In genomic region chr1:200908158-200908868, GRCh38 we compare ENCODE assay signal across 30 cellular contexts. TPM values are rescaled to one million over a fixed set of nuclear protein-coding genes. Genes with fewer than 3 reads are reported as not detected.
DNase-seq lines count a peak whose midpoint lies in the region; ATAC-seq and TF ChIP-seq lines count a peak whose summit lies in the region.
"Had no signal": no experiment of that assay in that cellular context is flagged by ENCODE, and none has a peak within 500 bp of the region (broad histone marks: within the 10 kb centered on the region; RNA-seq: fewer than 3 reads in every experiment).

No MANE protein-coding gene starts in this region.

- H3K9me3 ChIP-seq in duodenal mucosa (ENCODE audit: control insufficient read depth in 1 of 2, low read length in 2 of 2), result no peaks in the 10 kb centered on the region
- H3K9me3 ChIP-seq: MG63, tibial artery had no signal

- peaks cover 20 to 38% of the 10 kb centered on the region in 2 donors for H3K36me3 ChIP-seq in duodenal mucosa (ENCODE audit: control insufficient read depth in 1 of 2, insufficient read depth in 2 of 2, low read length in 2 of 2)
- H3K36me3 ChIP-seq: MG63, tibial artery had no signal

- POLR2A ChIA-PET in T-cell (lab: Charles Lee), result interaction anchor here in 1 of 2 donors (0.6 kb wide), 1 partner anchor 19 kb away, joined by 3 read pairs; no protein-coding TSS in a partner anchor

- peak overlapping the region; percentile 77 for H3K27ac ChIP-seq in duodenal mucosa (ENCODE audit: low read depth, low read length)
- H3K27ac ChIP-seq: 22Rv1, coronary artery, foreskin keratinocyte, tibial artery had no signal

- H3K9me3 Mint-ChIP-seq in nephron progenitor cell (no peaks in the 10 kb centered on the region), type B pancreatic cell (no peaks in the 10 kb centered on the region), T-cell (no peaks in the 10 kb centered on the region)
- H3K9me3 Mint-ChIP-seq: activated CD4-positive, alpha-beta T cell treated with anti-CD3 and anti-CD28 coated beads, Interleukin-2, amount 10 ng/mL, durations not matched to agents 7 days and 5 days; activated T-helper 2 cell treated with anti-CD3 and anti-CD28 coated beads, Interferon-gamma antibody, Interleukin-2, Interleukin-4, amounts not matched to agents 10 μg/mL and 5 μg/mL and 100 μg/mL, durations not matched to agents 14 hours and 24 hours and 36 hours; brain; H9 had no signal

- peak overlapping the region; percentile 2 to 62 for H3K4me3 ChIP-seq in duodenal mucosa (ENCODE audit: low read depth in 1 of 2, low read length in 2 of 2)
- H3K4me3 ChIP-seq: coronary artery, MG63, tibial artery had no signal

- H3K36me3 Mint-ChIP-seq in nephron progenitor cell (ENCODE audit: low read depth), result peaks cover 44% of the 10 kb centered on the region
- H3K36me3 Mint-ChIP-seq in type B pancreatic cell, result peaks cover 10% of the 10 kb centered on the region
- H3K36me3 Mint-ChIP-seq in T-cell, result no peaks in the 10 kb centered on the region
- H3K36me3 Mint-ChIP-seq: brain had no signal

- ATAC-seq in HG03175 (IDR thresholded peaks at IDR 0.05; ENCODE audit: unreplicated experiment) (no peak), T-cell (replicated peaks in 1 of 4) (no peak)
- ATAC-seq: foreskin keratinocyte had no signal

- H3K4me3 Mint-ChIP-seq in nephron progenitor cell (no peak overlapping the region), type B pancreatic cell (no peak overlapping the region), T-cell (no peak overlapping the region)
- H3K4me3 Mint-ChIP-seq: activated CD4-positive, alpha-beta T cell treated with anti-CD3 and anti-CD28 coated beads, Interleukin-2, amount 10 ng/mL, durations not matched to agents 7 days and 5 days; brain had no signal

- H3K9ac ChIP-seq in duodenal mucosa (ENCODE audit: low read depth in 1 of 2, low read length in 2 of 2), result peak overlapping the region; percentile 39 to 68

- DNase-seq in SIG-M5 treated with dmso at 0.1 percent for 504 hours (lab: John Stamatoyannopoulos, UW; ENCODE audit: unreplicated experiment) (peak; percentile 32), SIG-M5 (lab: John Stamatoyannopoulos, UW) (no peak), nephron progenitor cell (no peak), type B pancreatic cell (ENCODE audit: extremely low spot score, unreplicated experiment) (no peak), T-cell (no peak), cortex of kidney (lab: John Stamatoyannopoulos, UW) (no peak)
- DNase-seq: activated CD4-positive, alpha-beta T cell treated with anti-CD3 and anti-CD28 coated beads, Interleukin-2, amount 10 ng/mL, durations not matched to agents 7 days and 5 days; COR-L47; foreskin keratinocyte; H9; hippocampal formation; MG63; NCI-H146; NCI-H2171; NCI-H82; OCI-M1; SHP77 treated with DMSO at 0.1 percent for 48 hours; stimulated activated CD4-positive, alpha-beta T cell treated with anti-CD3 and anti-CD28 coated beads, Interleukin-1b, Interleukin-23, amount 100 ng/mL, for 48 hours; stimulated activated naive CD4-positive, alpha-beta T cell treated with Interleukin-2 at 50 U/mL for 16 hours; T-helper 1 cell; tibial artery had no signal

- no peak for TF ChIP-seq CTCF in nephron progenitor cell (IDR thresholded peaks at IDR 0.05)
- no peak for TF ChIP-seq CTCF in type B pancreatic cell (conservative IDR thresholded peaks at IDR 0.05)

- H3K27ac Mint-ChIP-seq in nephron progenitor cell (peak overlapping the region; percentile 48), type B pancreatic cell (peak overlapping the region; percentile 22), T-cell (no peak overlapping the region)
- H3K27ac Mint-ChIP-seq: activated CD4-positive, alpha-beta T cell treated with anti-CD3 and anti-CD28 coated beads, Interleukin-2, amount 10 ng/mL, durations not matched to agents 7 days and 5 days; activated T-helper 2 cell treated with anti-CD3 and anti-CD28 coated beads, Interferon-gamma antibody, Interleukin-2, Interleukin-4, amounts not matched to agents 10 μg/mL and 5 μg/mL and 100 μg/mL, durations not matched to agents 14 hours and 24 hours and 36 hours had no signal

- no peaks in the 10 kb centered on the region for H3K27me3 ChIP-seq in duodenal mucosa (ENCODE audit: control insufficient read depth in 1 of 2, insufficient read depth in 2 of 2, low read length in 2 of 2)
- H3K27me3 ChIP-seq: foreskin keratinocyte, MG63, tibial artery had no signal

- H3K4me1 Mint-ChIP-seq in nephron progenitor cell (no peaks in the 10 kb centered on the region), type B pancreatic cell (ENCODE audit: unreplicated experiment) (no peaks in the 10 kb centered on the region), T-cell (peaks cover 19 to 32% (median 23%) of the 10 kb centered on the region in 3 donors)
- H3K4me1 Mint-ChIP-seq: brain, H9 had no signal

- H3K4me1 ChIP-seq in duodenal mucosa (ENCODE audit: control insufficient read depth in 1 of 2, insufficient read depth in 2 of 2, low read length in 2 of 2), result peaks cover 71 to 84% of the 10 kb centered on the region in 2 donors

- H3K27me3 Mint-ChIP-seq in nephron progenitor cell (ENCODE audit: low read depth, poor library complexity) (no peaks in the 10 kb centered on the region), type B pancreatic cell (no peaks in the 10 kb centered on the region), T-cell (peaks cover 0 to 3% of the 10 kb centered on the region in 2 donors)
- H3K27me3 Mint-ChIP-seq: brain had no signal

- CTCF ChIA-PET in T-cell (lab: Charles Lee), result no interaction called here

RNA-seq across cellular contexts. Expression of gene INAVA, which starts 13.6 kb away (rescaled TPM):
- total RNA-seq in type B pancreatic cell (ENCODE audit: low replicate concordance) (37.6 and 38.4 TPM in 2 replicates), T-cell (under 1 TPM in 4 of 5 donors, not detected in 1; 0.09 to 0.62 (median 0.25) TPM)
- total RNA-seq: activated CD4-positive, alpha-beta T cell treated with anti-CD3 and anti-CD28 coated beads, Interleukin-2, amount 10 ng/mL, durations not matched to agents 7 days and 5 days; activated T-helper 2 cell treated with anti-CD3 and anti-CD28 coated beads, Interferon-gamma antibody, Interleukin-2, Interleukin-4, amounts not matched to agents 10 μg/mL and 5 μg/mL and 100 μg/mL, durations not matched to agents 14 hours and 24 hours and 36 hours had no signal

RNA-seq across cellular contexts. Expression of gene GPR25, which starts 35.5 kb away (rescaled TPM):
- not detected in 2 replicates for total RNA-seq in type B pancreatic cell (ENCODE audit: low replicate concordance)
- total RNA-seq in T-cell, result 1 to 10 TPM; 1.2 to 6.7 (median 1.8) TPM
- total RNA-seq: activated CD4-positive, alpha-beta T cell treated with anti-CD3 and anti-CD28 coated beads, Interleukin-2, amount 10 ng/mL, durations not matched to agents 7 days and 5 days; activated T-helper 2 cell treated with anti-CD3 and anti-CD28 coated beads, Interferon-gamma antibody, Interleukin-2, Interleukin-4, amounts not matched to agents 10 μg/mL and 5 μg/mL and 100 μg/mL, durations not matched to agents 14 hours and 24 hours and 36 hours; Daoy; foreskin keratinocyte; H9; lower leg skin; osteocyte had no signal

Comparison
In these comparisons a context has a peak if more than half of its experiments do, and no peak if none do; other contexts are left out.
1. H3K27ac Mint-ChIP-seq: peak in nephron progenitor cell (single experiment) and type B pancreatic cell (single experiment); none in T-cell (0 of 2).
2. RNA of gene INAVA, which starts 13.6 kb away (total RNA-seq): 37.6 to 38.4 TPM in type B pancreatic cell; 0.09 to 0.62 TPM in T-cell; every median in the first group is over 10 times any median in the second.